In genomic region chr2:217864960-217865359, GRCh38 we compare ENCODE assay signal across 1 cellular context.
TF ChIP-seq lines count a peak whose summit lies in the region.

No MANE protein-coding gene starts in this region.

TF ChIP-seq in GM23338, 12 proteins besides CTCF, POLR2A, EP300 and RAD21 (continued from another document):
- TF ChIP-seq JUNB (IDR thresholded peaks at IDR 0.05; ENCODE audit: unreplicated experiment) (no peak), ETS1 (IDR thresholded peaks at IDR 0.05) (no peak), ZNF331 (CRISPR knock-in tag; IDR thresholded peaks at IDR 0.05; ENCODE audit: low read depth) (no peak)
